In the genomic region with DNA sequence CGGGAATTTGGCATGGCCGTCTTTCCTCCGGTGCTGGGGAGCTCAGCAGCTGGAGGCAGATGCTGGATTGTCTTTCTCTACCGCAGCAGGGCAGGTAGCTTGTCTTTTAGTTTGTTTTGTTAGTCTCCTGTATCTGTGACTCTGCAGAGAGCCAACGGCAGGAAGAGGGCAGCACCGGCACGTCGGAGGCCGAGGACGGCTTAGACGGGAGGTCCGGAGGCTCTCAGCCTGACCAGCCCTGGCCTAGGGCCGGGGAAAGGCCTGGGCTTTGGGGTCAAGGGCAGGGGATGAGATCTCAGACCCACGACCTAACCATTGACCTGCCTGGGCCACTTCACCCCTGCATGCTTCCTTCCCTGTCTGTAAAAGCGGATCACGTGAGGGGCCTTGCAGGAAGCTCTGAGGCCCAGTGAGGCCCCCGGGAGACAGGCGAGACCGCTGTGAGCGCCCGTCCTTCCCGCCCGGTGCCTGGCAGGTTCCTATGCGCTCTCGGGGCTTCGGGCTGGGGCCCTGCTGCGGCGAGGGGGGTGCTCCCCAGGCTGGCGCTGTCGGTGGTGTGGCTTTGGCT, we compare ENCODE assay signal across 8 cellular contexts.
DNase-seq lines count a peak whose midpoint lies in the region; ATAC-seq and TF ChIP-seq lines count a peak whose summit lies in the region.

No MANE protein-coding gene starts in this region.

- peaks cover 34% of the 10 kb centered on the region for H3K4me1 Mint-ChIP-seq in CD14-positive monocyte

- no peaks in the 10 kb centered on the region for H3K36me3 ChIP-seq in mesenchymal stem cell (ENCODE audit: control insufficient read depth in 1 of 2, insufficient read depth in 2 of 2, low read depth in 1 of 2, low read length in 2 of 2)

- peaks cover 0 to 2% of the 10 kb centered on the region in 2 donors for H3K36me3 Mint-ChIP-seq in CD14-positive monocyte

- TF ChIP-seq CTCF in CD14-positive monocyte (IDR thresholded peaks at IDR 0.05) (peak; percentile 38), HL-60 (IDR thresholded peaks at IDR 0.05; ENCODE audit: insufficient read depth, low read length) (no peak), dorsolateral prefrontal cortex (IDR thresholded peaks at IDR 0.05 in 54 of 56, conservative IDR thresholded peaks at IDR 0.05 in 2 of 56; ENCODE audit: low read depth in 1 of 56, partially characterized antibody in 56 of 56) (peak in 51 of 56 donors; percentile 17 to 71 (median 44))

- WGBS in mesenchymal stem cell: 68% methylated on average over 30 of the region's 30 CpGs

- H3K27me3 ChIP-seq in HL-60 (ENCODE audit: insufficient read depth, poor library complexity, severe bottlenecking) (no peaks in the 10 kb centered on the region), dorsolateral prefrontal cortex (no peaks in the 10 kb centered on the region), mesenchymal stem cell (ENCODE audit: control insufficient read depth in 1 of 2, insufficient read depth in 1 of 2, low read length in 2 of 2) (no peaks in the 10 kb centered on the region)

- no peaks in the 10 kb centered on the region for H3K79me1 ChIP-seq in mesenchymal stem cell (replicated peaks; ENCODE audit: low read length, poor library complexity, severe bottlenecking)

- H2BK120ac ChIP-seq in mesenchymal stem cell (ENCODE audit: low read depth, low read length): no peak overlapping the region

- H3K4me3 Mint-ChIP-seq in CD14-positive monocyte: peak overlapping the region; percentile 64 to 86

- H3K4me1 ChIP-seq in mesenchymal stem cell (ENCODE audit: control insufficient read depth, insufficient read depth, low read depth, low read length): peaks cover 9% of the 10 kb centered on the region

- no peak overlapping the region for H3K9ac ChIP-seq in mesenchymal stem cell (ENCODE audit: low read length)

- intact Hi-C loops in CD14-positive monocyte (cut with micrococcal nuclease): loop anchor here (5.0 to 10.0 kb wide), 3 partner anchors 90 to 293 kb away; no protein-coding TSS in a partner anchor
- intact Hi-C loops in dorsolateral prefrontal cortex (cut with DNase I): loop anchor here (5.0 to 10.0 kb wide), 3 partner anchors 72 to 293 kb away; partner anchors contain the start of genes ABRAXAS2 (in 1 of the 2) and LHPP (in 1 of the 2)

- H3K27ac Mint-ChIP-seq in CD14-positive monocyte: peak overlapping the region in 6 of 7 donors; percentile 15 to 90 (median 80)

- H3K27ac ChIP-seq in HL-60 (replicated peaks): peak overlapping the region; percentile 91
- peak overlapping the region in 19 of 59 donors; percentile 5 to 59 (median 37) for H3K27ac ChIP-seq in dorsolateral prefrontal cortex
- H3K27ac ChIP-seq in mesenchymal stem cell (ENCODE audit: low read length, poor library complexity, severe bottlenecking): no peak overlapping the region

- H2BK5ac ChIP-seq in mesenchymal stem cell (ENCODE audit: low read depth, low read length, poor library complexity, severe bottlenecking): no peak overlapping the region

- no peak overlapping the region for H3K14ac ChIP-seq in mesenchymal stem cell (ENCODE audit: low read length in 2 of 2)

- H3K9me3 ChIP-seq in mesenchymal stem cell (ENCODE audit: control insufficient read depth, low read length): no peaks in the 10 kb centered on the region

- peaks cover 0 to 3% (median 3%) of the 10 kb centered on the region in 3 donors for H3K27me3 Mint-ChIP-seq in CD14-positive monocyte (ENCODE audit: low read depth in 3 of 3)

- no peak overlapping the region for H2AFZ ChIP-seq in mesenchymal stem cell (ENCODE audit: low read depth, low read length)

- H3K18ac ChIP-seq in mesenchymal stem cell (ENCODE audit: low read depth in 1 of 2, low read length in 2 of 2): no peak overlapping the region

- DNase-seq in CD14-positive monocyte (ENCODE audit: low spot score): peak; percentile 70
- DNase-seq in HL-60 (ENCODE audit: low read depth in 1 of 2, low spot score in 1 of 2): peak in 1 of 2 experiments; percentile 86
- DNase-seq in dorsolateral prefrontal cortex: peak in 4 of 10 donors; percentile 52 to 65 (median 58)
- peak; percentile 17 for DNase-seq in mesenchymal stem cell
- no peak for DNase-seq in RPMI8226
- no peak for DNase-seq in NCI-H2029 (lab: John Stamatoyannopoulos, UW)
- DNase-seq in globus pallidus (ENCODE audit: low spot score): no peak

- H4K91ac ChIP-seq in mesenchymal stem cell (ENCODE audit: low read length): no peak overlapping the region

- peaks cover 0 to 2% (median 0%) of the 10 kb centered on the region in 7 donors for H3K9me3 Mint-ChIP-seq in CD14-positive monocyte

- H2BK12ac ChIP-seq in mesenchymal stem cell (ENCODE audit: low read length in 2 of 2): no peak overlapping the region

- H2AK5ac ChIP-seq in mesenchymal stem cell (ENCODE audit: low read length, severe bottlenecking): no peak overlapping the region

- no peak for ATAC-seq in GM21390 (IDR thresholded peaks at IDR 0.05; ENCODE audit: unreplicated experiment)

- no peak overlapping the region for H4K8ac ChIP-seq in mesenchymal stem cell (ENCODE audit: low read length)

- no peak overlapping the region for H3K4me2 ChIP-seq in mesenchymal stem cell (ENCODE audit: low read length, poor library complexity, severe bottlenecking)

- H2BK15ac ChIP-seq in mesenchymal stem cell (ENCODE audit: low read depth, poor library complexity, severe bottlenecking): peak overlapping the region; percentile 6

- H3K4me3 ChIP-seq in HL-60 (replicated peaks; ENCODE audit: insufficient read depth, low read length) (no peak overlapping the region), dorsolateral prefrontal cortex (no peak overlapping the region), mesenchymal stem cell (ENCODE audit: insufficient read depth in 1 of 2, low read depth in 1 of 2, low read length in 2 of 2) (no peak overlapping the region)

- no peak overlapping the region for H3K4ac ChIP-seq in mesenchymal stem cell (ENCODE audit: low read depth in 1 of 2, low read length in 2 of 2)

- no peak overlapping the region for H3K23ac ChIP-seq in mesenchymal stem cell (ENCODE audit: low read length in 2 of 2)

Comparison
In these comparisons a context has a peak if more than half of its experiments do, and no peak if none do; other contexts are left out.
1. DNase-seq: peak in CD14-positive monocyte (single experiment) and mesenchymal stem cell (single experiment); none in RPMI8226 (single experiment), NCI-H2029 (single experiment) and globus pallidus (single experiment).